In the genomic region with DNA sequence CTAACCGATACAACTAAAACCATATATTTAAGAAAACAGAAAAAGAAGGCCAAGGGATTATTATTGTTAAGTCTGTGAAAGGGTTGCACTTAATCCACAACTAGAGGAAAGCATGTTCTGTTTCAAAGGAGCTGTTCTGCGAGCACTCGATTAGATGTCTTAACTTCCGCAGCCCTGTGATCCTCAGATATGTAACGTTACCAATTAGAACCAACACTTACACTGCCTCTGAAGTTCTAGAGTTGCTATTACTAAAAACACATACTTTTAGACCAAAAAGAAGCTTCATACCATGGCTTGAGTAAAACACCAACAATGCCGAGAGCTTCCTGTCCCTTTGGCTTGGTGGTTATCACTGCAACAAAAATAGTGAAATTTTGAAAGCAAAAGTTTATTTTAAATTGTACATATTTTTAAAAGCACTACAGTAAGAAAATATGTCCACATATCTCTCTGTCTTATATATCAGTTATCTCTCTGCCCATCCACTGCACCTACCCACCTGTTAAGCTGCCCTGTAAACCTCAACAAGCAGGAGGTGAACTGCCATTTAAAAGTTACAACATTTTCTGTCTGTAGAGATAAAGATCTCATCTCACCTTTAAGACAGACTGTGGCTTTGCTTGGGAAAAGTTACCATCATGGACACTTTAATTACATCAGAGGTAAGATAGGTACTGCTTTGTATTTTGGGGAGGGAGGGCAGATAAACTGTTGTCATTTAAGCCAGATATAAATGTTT, we compare ENCODE assay signal across 34 cellular contexts. TPM values are rescaled to one million over a fixed set of nuclear protein-coding genes. Genes with fewer than 3 reads are reported as not detected.
DNase-seq lines count a peak whose midpoint lies in the region; ATAC-seq, FAIRE-seq and TF ChIP-seq lines count a peak whose summit lies in the region.
"Had no signal": no experiment of that assay in that cellular context is flagged by ENCODE, and none has a peak within 500 bp of the region (broad histone marks: within the 10 kb centered on the region; RNA-seq: fewer than 3 reads in every experiment).

No MANE protein-coding gene starts in this region.

- H3K36me3 Mint-ChIP-seq in activated CD4-positive, alpha-beta T cell treated with anti-CD3 and anti-CD28 coated beads for 36 hours (ENCODE audit: low read depth): no peaks in the 10 kb centered on the region
- H3K36me3 Mint-ChIP-seq in CD4-positive, CD25-positive, alpha-beta regulatory T cell: peaks cover 18% of the 10 kb centered on the region
- peaks cover 4% of the 10 kb centered on the region for H3K36me3 Mint-ChIP-seq in T-cell
- peaks cover 7% of the 10 kb centered on the region for H3K36me3 Mint-ChIP-seq in central memory CD8-positive, alpha-beta T cell (ENCODE audit: insufficient read depth)
- H3K36me3 Mint-ChIP-seq: brain, neural progenitor cell had no signal

- H3K27ac ChIP-seq in CD4-positive, CD25-positive, alpha-beta regulatory T cell (ENCODE audit: insufficient read depth, low read length, poor library complexity, severe bottlenecking): peak overlapping the region; percentile 54
- H3K27ac ChIP-seq: esophagus squamous epithelium, foreskin keratinocyte, KMS-11, left lung, neural progenitor cell, parathyroid adenoma, PC-9, SK-N-MC, thoracic aorta had no signal

- H3K4me1 ChIP-seq in CD4-positive, CD25-positive, alpha-beta regulatory T cell (ENCODE audit: control insufficient read depth, insufficient read depth, low read length, poor library complexity, severe bottlenecking): peaks cover 31% of the 10 kb centered on the region
- H3K4me1 ChIP-seq: foreskin keratinocyte, neural progenitor cell, parathyroid adenoma had no signal

- no peaks in the 10 kb centered on the region for H3K9me3 Mint-ChIP-seq in activated CD4-positive, alpha-beta T cell treated with anti-CD3 and anti-CD28 coated beads for 36 hours (ENCODE audit: low read depth)
- H3K9me3 Mint-ChIP-seq in CD4-positive, CD25-positive, alpha-beta regulatory T cell: peaks cover 0 to 5% (median 0%) of the 10 kb centered on the region in 7 donors
- no peaks in the 10 kb centered on the region for H3K9me3 Mint-ChIP-seq in T-cell
- H3K9me3 Mint-ChIP-seq in central memory CD8-positive, alpha-beta T cell: no peaks in the 10 kb centered on the region
- H3K9me3 Mint-ChIP-seq: memory B cell had no signal

- H3K4me3 ChIP-seq in CD4-positive, CD25-positive, alpha-beta regulatory T cell (ENCODE audit: low read depth, low read length): peak overlapping the region; percentile 53
- H3K4me3 ChIP-seq: esophagus squamous epithelium, left lung, neural progenitor cell, PC-9, SK-N-MC, thoracic aorta had no signal

- peak overlapping the region; percentile 1 for H3K27ac Mint-ChIP-seq in activated CD4-positive, alpha-beta T cell treated with anti-CD3 and anti-CD28 coated beads for 36 hours
- peak overlapping the region; percentile 21 to 68 (median 66) for H3K27ac Mint-ChIP-seq in CD4-positive, CD25-positive, alpha-beta regulatory T cell
- H3K27ac Mint-ChIP-seq in T-cell: peak overlapping the region; percentile 16 to 35
- H3K27ac Mint-ChIP-seq in central memory CD8-positive, alpha-beta T cell (ENCODE audit: low read depth): peak overlapping the region; percentile 11
- H3K27ac Mint-ChIP-seq: brain, CD14-positive monocyte, memory B cell, neural progenitor cell had no signal

- TF ChIP-seq POLR2A in H54 (IDR thresholded peaks at IDR 0.05; ENCODE audit: low read depth, low read length): no peak

- no peak for TF ChIP-seq CTCF in GM20000 (IDR thresholded peaks at IDR 0.05; ENCODE audit: extremely low read depth, missing control alignments)

- ATAC-seq in activated CD4-positive, alpha-beta T cell treated with anti-CD3 and anti-CD28 coated beads for 36 hours: peak; percentile 30
- peak in 1 of 2 donors; percentile 47 for ATAC-seq in CD4-positive, CD25-positive, alpha-beta regulatory T cell (ENCODE audit: low read depth in 2 of 2)
- ATAC-seq in T-cell (replicated peaks in 1 of 4): peak; percentile 31 to 69 (median 60)
- ATAC-seq in central memory CD8-positive, alpha-beta T cell (replicated peaks; ENCODE audit: extremely low read depth, poor library complexity, severe bottlenecking): peak; percentile 53
- ATAC-seq: foreskin keratinocyte, left lung had no signal

- no peaks in the 10 kb centered on the region for H3K27me3 Mint-ChIP-seq in activated CD4-positive, alpha-beta T cell treated with anti-CD3 and anti-CD28 coated beads for 36 hours
- no peaks in the 10 kb centered on the region for H3K27me3 Mint-ChIP-seq in CD4-positive, CD25-positive, alpha-beta regulatory T cell
- peaks cover 0 to 1% of the 10 kb centered on the region in 2 donors for H3K27me3 Mint-ChIP-seq in T-cell
- no peaks in the 10 kb centered on the region for H3K27me3 Mint-ChIP-seq in central memory CD8-positive, alpha-beta T cell
- H3K27me3 Mint-ChIP-seq: memory B cell had no signal

- H3K9me3 ChIP-seq in CD4-positive, CD25-positive, alpha-beta regulatory T cell (ENCODE audit: control insufficient read depth in 2 of 2, low read length in 2 of 2): no peaks in the 10 kb centered on the region
- H3K9me3 ChIP-seq: esophagus squamous epithelium, left lung, thoracic aorta had no signal

- intact Hi-C loops in activated CD4-positive, alpha-beta T cell treated with anti-CD3 and anti-CD28 coated beads for 36 hours (cut with DNase I, micrococcal nuclease): no loop called here

- CTCF ChIA-PET in activated CD4-positive, alpha-beta T cell treated with anti-CD3 and anti-CD28 coated beads for 36 hours (lab: Charles Lee): interaction anchor here (0.6 to 1.0 kb wide), 2 partner anchors 8 to 19 kb away, joined by 3 read pairs; no protein-coding TSS in a partner anchor
- CTCF ChIA-PET in T-cell (lab: Charles Lee): no interaction called here

- no peak for FAIRE-seq in H54 (lab: Jason Lieb, UNC)
- FAIRE-seq: endometrium, islet of Langerhans, urothelium cell line had no signal

- H3K4me1 Mint-ChIP-seq in activated CD4-positive, alpha-beta T cell treated with anti-CD3 and anti-CD28 coated beads for 36 hours: peaks cover 26% of the 10 kb centered on the region
- peaks cover 26 to 61% (median 49%) of the 10 kb centered on the region in 4 donors for H3K4me1 Mint-ChIP-seq in CD4-positive, CD25-positive, alpha-beta regulatory T cell
- peaks cover 13 to 37% (median 17%) of the 10 kb centered on the region in 3 donors for H3K4me1 Mint-ChIP-seq in T-cell
- peaks cover 7% of the 10 kb centered on the region for H3K4me1 Mint-ChIP-seq in central memory CD8-positive, alpha-beta T cell
- H3K4me1 Mint-ChIP-seq: brain had no signal

- no peak overlapping the region for H3K4me3 Mint-ChIP-seq in activated CD4-positive, alpha-beta T cell treated with anti-CD3 and anti-CD28 coated beads for 36 hours
- peak overlapping the region in 3 of 4 donors; percentile 16 to 44 (median 24) for H3K4me3 Mint-ChIP-seq in CD4-positive, CD25-positive, alpha-beta regulatory T cell
- H3K4me3 Mint-ChIP-seq in T-cell: peak overlapping the region in 1 of 3 donors; percentile 9
- no peak overlapping the region for H3K4me3 Mint-ChIP-seq in central memory CD8-positive, alpha-beta T cell
- H3K4me3 Mint-ChIP-seq: brain, CD14-positive monocyte, memory B cell, neural progenitor cell had no signal

- DNase-seq in activated CD4-positive, alpha-beta T cell treated with anti-CD3 and anti-CD28 coated beads for 36 hours: no peak
- no peak for DNase-seq in activated CD4-positive, alpha-beta T cell treated with anti-CD3 and anti-CD28 coated beads, Interleukin-2, amount 50 U/mL, for 48 hours
- peak in 1 of 3 donors; percentile 56 for DNase-seq in CD4-positive, CD25-positive, alpha-beta regulatory T cell
- DNase-seq in T-cell (no peak), GM20000 (ENCODE audit: low spot score) (no peak), COR-L47 (lab: John Stamatoyannopoulos, UW) (no peak), H54 (ENCODE audit: insufficient read length, low spot score) (no peak)
- DNase-seq in central memory CD8-positive, alpha-beta T cell (ENCODE audit: low spot score in 2 of 2): no peak
- DNase-seq: activated CD4-positive, alpha-beta T cell treated with anti-CD3 and anti-CD28 coated beads, Interleukin-2, amount 50 U/mL, for 1 hour; activated CD8-positive, alpha-beta memory T cell treated with anti-CD3 and anti-CD28 coated beads, Interleukin-2, amount 50 U/mL, for 4 hours; amniotic stem cell; esophagus squamous epithelium; foreskin keratinocyte; head of caudate nucleus; left lung; MM.1S; NCI-H1436 treated with DMSO at 0.1 percent for 48 hours; NCI-H2081 treated with DMSO at 0.1 percent for 48 hours; NCI-H2227 treated with DMSO at 0.1 percent for 48 hours; NCI-H526 treated with DMSO at 0.1 percent for 48 hours; PC-9; retina; stimulated activated naive CD4-positive, alpha-beta T cell had no signal

- no peaks in the 10 kb centered on the region for H3K27me3 ChIP-seq in CD4-positive, CD25-positive, alpha-beta regulatory T cell (ENCODE audit: control insufficient read depth, insufficient read depth, low read length)
- H3K27me3 ChIP-seq: esophagus squamous epithelium, left lung, neural progenitor cell had no signal

- POLR2A ChIA-PET in activated CD4-positive, alpha-beta T cell treated with anti-CD3 and anti-CD28 coated beads for 36 hours (lab: Charles Lee): interaction anchor here (0.6 kb wide), 1 partner anchor 533 kb away, joined by 3 read pairs; no protein-coding TSS in a partner anchor
- POLR2A ChIA-PET in T-cell (lab: Charles Lee): interaction anchor here in 1 of 2 donors (0.6 kb wide), 1 partner anchor 62 kb away, joined by 5 read pairs; no protein-coding TSS in a partner anchor

- no peaks in the 10 kb centered on the region for H3K36me3 ChIP-seq in CD4-positive, CD25-positive, alpha-beta regulatory T cell (ENCODE audit: control insufficient read depth, insufficient read depth, low read length)
- H3K36me3 ChIP-seq: esophagus squamous epithelium, left lung, neural progenitor cell, thoracic aorta had no signal

RNA-seq across cellular contexts. Expression of a gene that starts 7.1 kb away (rescaled TPM):
- 10 to 100 TPM; 33.2 to 33.7 TPM for total RNA-seq in activated CD4-positive, alpha-beta T cell treated with anti-CD3 and anti-CD28 coated beads for 36 hours
- 46.6 TPM for total RNA-seq in CD4-positive, CD25-positive, alpha-beta regulatory T cell
- polyA plus RNA-seq in CD4-positive, CD25-positive, alpha-beta regulatory T cell: 10 to 100 TPM; 45.5 to 48.5 (median 47.5) TPM
- total RNA-seq in T-cell: 10 to 100 TPM; 32.0 to 52.4 (median 42.1) TPM

Comparison
In these comparisons a context has a peak if more than half of its experiments do, and no peak if none do; other contexts are left out.
1. H3K27ac Mint-ChIP-seq: peak in every context shown above with its lines; median percentile 66 in CD4-positive, CD25-positive, alpha-beta regulatory T cell; 26 in T-cell; 11 in central memory CD8-positive, alpha-beta T cell; 1 in activated CD4-positive, alpha-beta T cell treated with anti-CD3 and anti-CD28 coated beads for 36 hours.
2. H3K4me3 Mint-ChIP-seq: peak in CD4-positive, CD25-positive, alpha-beta regulatory T cell (3 of 4); none in activated CD4-positive, alpha-beta T cell treated with anti-CD3 and anti-CD28 coated beads for 36 hours (single experiment) and central memory CD8-positive, alpha-beta T cell (single experiment).